ENCODE assay signal across 38 cellular contexts in the genomic region with DNA sequence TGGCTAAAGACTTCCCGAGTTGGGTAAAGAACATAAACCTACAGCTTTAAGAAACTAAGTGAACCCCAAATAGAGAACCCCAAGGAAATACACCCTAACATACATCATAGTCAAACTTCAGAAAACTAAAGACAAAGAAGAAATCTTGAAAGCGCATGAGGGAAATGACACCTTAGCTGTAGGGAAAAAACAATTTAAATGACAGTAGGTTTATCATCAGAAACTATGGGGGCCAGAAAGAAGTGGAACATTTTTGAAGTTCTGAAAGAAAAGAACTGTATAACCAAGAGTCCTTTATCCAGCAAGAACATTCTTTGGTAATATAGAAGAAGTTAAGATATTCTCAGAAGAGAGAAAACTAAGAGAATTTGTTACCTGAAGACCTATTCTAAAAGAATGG. TPM values are rescaled to one million over a fixed set of nuclear protein-coding genes. Genes with fewer than 3 reads are reported as not detected.
"Had no signal": no experiment of that assay in that cellular context is flagged by ENCODE, and none has a peak within 500 bp of the region (broad histone marks: within the 10 kb centered on the region; RNA-seq: fewer than 3 reads in every experiment).

No MANE protein-coding gene starts in this region.

- DNase-seq: Karpas-422, Kasumi-1, MG63, MM.1S, MV-4-11, NCI-H1048, NCI-H1092, NCI-H1092 treated with DMSO at 0.1 percent for 48 hours, NCI-H1105, NCI-H1105 treated with DMSO at 0.1 percent for 48 hours, NCI-H1417, NCI-H1417 treated with DMSO at 0.1 percent for 48 hours, NCI-H1436, NCI-H1436 treated with DMSO at 0.1 percent for 48 hours, NCI-H146, NCI-H1694, NCI-H1694 treated with DMSO at 0.1 percent for 48 hours, NCI-H187, NCI-H187 treated with DMSO at 0.1 percent for 48 hours, NCI-H1930, NCI-H2029, NCI-H2029 treated with DMSO at 0.1 percent for 48 hours, NCI-H2081, NCI-H2081 treated with DMSO at 0.1 percent for 48 hours, NCI-H2107, NCI-H2171, NCI-H2171 treated with DMSO at 0.1 percent for 48 hours, NCI-H2227 treated with DMSO at 0.1 percent for 48 hours, NCI-H226, NCI-H345, NCI-H446, NCI-H446 treated with DMSO at 0.1 percent for 48 hours, NCI-H510A, NCI-H510A treated with DMSO at 0.1 percent for 48 hours had no signal

- H3K4me3 ChIP-seq: MG63 had no signal

- H3K36me3 ChIP-seq: MG63 had no signal

- H3K27me3 ChIP-seq: MG63 had no signal

RNA-seq across cellular contexts. Expression of a gene that starts 15.5 kb away (rescaled TPM):
- total RNA-seq: LHCN-M2, M059J, MCF 10A, NCI-H460 had no signal

RNA-seq across cellular contexts. Expression of a gene that starts 38.7 kb away (rescaled TPM):
- total RNA-seq: LHCN-M2, MCF 10A had no signal
